Comparison of ENCODE assay signal across 13 cellular contexts in genomic region chr12:3432176-3432742, GRCh38. TPM values are rescaled to one million over a fixed set of nuclear protein-coding genes. Genes with fewer than 3 reads are reported as not detected.
DNase-seq lines count a peak whose midpoint lies in the region; ATAC-seq, FAIRE-seq and TF ChIP-seq lines count a peak whose summit lies in the region.
"Had no signal": no experiment of that assay in that cellular context is flagged by ENCODE, and none has a peak within 500 bp of the region (broad histone marks: within the 10 kb centered on the region; RNA-seq: fewer than 3 reads in every experiment).

No MANE protein-coding gene starts in this region.

- no peaks in the 10 kb centered on the region for H3K36me3 ChIP-seq in Loucy (ENCODE audit: insufficient read depth, low read length)
- H3K36me3 ChIP-seq in MG63 = no peaks in the 10 kb centered on the region

- no peak overlapping the region for H3K9ac ChIP-seq in Loucy (ENCODE audit: low read depth, low read length, poor library complexity, severe bottlenecking)

- POLR2A ChIA-PET in naive thymus-derived CD8-positive, alpha-beta T cell (lab: Charles Lee) = no interaction called here

- no peaks in the 10 kb centered on the region for H3K27me3 ChIP-seq in Loucy (ENCODE audit: insufficient read depth, low read length, poor library complexity, severe bottlenecking)
- no peaks in the 10 kb centered on the region for H3K27me3 ChIP-seq in MG63

- H3K27me3 Mint-ChIP-seq in naive thymus-derived CD8-positive, alpha-beta T cell = peaks cover 7 to 18% (median 11%) of the 10 kb centered on the region in 5 donors
- H3K27me3 Mint-ChIP-seq in stimulated activated memory B cell treated with anti-CD40 and anti-IgM and Interleukin-4, amounts not matched to agents 10 μg/mL and 1 μg/mL and 100 μg/mL, for 72 hours = peaks cover 27% of the 10 kb centered on the region

- FAIRE-seq in RCC 7860 (lab: Jason Lieb, UNC) = no peak

- ATAC-seq in naive thymus-derived CD8-positive, alpha-beta T cell = no peak
- ATAC-seq in GM18907 (IDR thresholded peaks at IDR 0.05; ENCODE audit: unreplicated experiment) = no peak
- no peak for ATAC-seq in stimulated activated memory B cell treated with anti-CD40 and anti-IgM and Interleukin-4, amounts not matched to agents 10 μg/mL and 1 μg/mL and 100 μg/mL, for 72 hours

- H3K4me3 ChIP-seq in Loucy (ENCODE audit: low read length, poor library complexity, severe bottlenecking) (no peak overlapping the region), choroid plexus epithelial cell (ENCODE audit: low read depth, low read length) (no peak overlapping the region), MG63 (no peak overlapping the region)

- H3F3A ChIP-seq in Loucy (ENCODE audit: low read depth) = no peaks in the 10 kb centered on the region

- H3K36me3 Mint-ChIP-seq in naive thymus-derived CD8-positive, alpha-beta T cell = peaks cover 0 to 29% (median 6%) of the 10 kb centered on the region in 3 donors
- H3K36me3 Mint-ChIP-seq in stimulated activated memory B cell treated with anti-CD40 and anti-IgM and Interleukin-4, amounts not matched to agents 10 μg/mL and 1 μg/mL and 100 μg/mL, for 72 hours = no peaks in the 10 kb centered on the region

- H3K9me3 Mint-ChIP-seq in naive thymus-derived CD8-positive, alpha-beta T cell = peaks cover 0 to 30% (median 8%) of the 10 kb centered on the region in 9 donors
- H3K9me3 Mint-ChIP-seq in stimulated activated memory B cell treated with anti-CD40 and anti-IgM and Interleukin-4, amounts not matched to agents 10 μg/mL and 1 μg/mL and 100 μg/mL, for 72 hours = peaks cover 7% of the 10 kb centered on the region

- peak overlapping the region; percentile 27; the same call in 1 of the 2 replicates for H2AFZ ChIP-seq in Loucy (ENCODE audit: low read length)

- H3K79me2 ChIP-seq in Loucy (ENCODE audit: insufficient read depth, low read length) = no peaks in the 10 kb centered on the region

- TF ChIP-seq CTCF in Loucy (conservative IDR thresholded peaks at IDR 0.05; ENCODE audit: low read length) (no peak), choroid plexus epithelial cell (conservative IDR thresholded peaks at IDR 0.05; ENCODE audit: low read depth, low read length) (no peak)

- H3K4me3 Mint-ChIP-seq in naive thymus-derived CD8-positive, alpha-beta T cell = peak overlapping the region in 6 of 10 donors; percentile 19 to 62 (median 45)
- H3K4me3 Mint-ChIP-seq in stimulated activated memory B cell treated with anti-CD40 and anti-IgM and Interleukin-4, amounts not matched to agents 10 μg/mL and 1 μg/mL and 100 μg/mL, for 72 hours = no peak overlapping the region

- no peaks in the 10 kb centered on the region for H3K4me1 ChIP-seq in Loucy (ENCODE audit: insufficient read depth, low read length, poor library complexity, severe bottlenecking)

- H3K9me3 ChIP-seq in Loucy (ENCODE audit: insufficient read depth, low read depth, low read length) (no peaks in the 10 kb centered on the region), MG63 (no peaks in the 10 kb centered on the region)

- no peaks in the 10 kb centered on the region for H3K9me2 ChIP-seq in Loucy (replicated peaks; ENCODE audit: low read depth, low read length)

- no peak overlapping the region for H3K4me2 ChIP-seq in Loucy (ENCODE audit: low read depth, low read length, poor library complexity, severe bottlenecking)

- H3K27ac Mint-ChIP-seq in naive thymus-derived CD8-positive, alpha-beta T cell = peak overlapping the region in 4 of 10 donors; percentile 9 to 45 (median 36)
- H3K27ac Mint-ChIP-seq in stimulated activated memory B cell treated with anti-CD40 and anti-IgM and Interleukin-4, amounts not matched to agents 10 μg/mL and 1 μg/mL and 100 μg/mL, for 72 hours = no peak overlapping the region

- DNase-seq in EL = peak; percentile 7
- DNase-seq in choroid plexus epithelial cell (ENCODE audit: low read depth) = peak; percentile 4
- DNase-seq in naive thymus-derived CD8-positive, alpha-beta T cell = no peak
- DNase-seq in RCC 7860 (ENCODE audit: low spot score) = no peak
- no peak for DNase-seq in MG63
- DNase-seq: activated effector memory CD4-positive, alpha-beta T cell treated with anti-CD3 and anti-CD28 coated beads, Interleukin-2, amount 50 U/mL, for 16 hours; effector CD8-positive, alpha-beta T cell; immature natural killer cell had no signal

- peaks cover 5 to 22% (median 15%) of the 10 kb centered on the region in 4 donors for H3K4me1 Mint-ChIP-seq in naive thymus-derived CD8-positive, alpha-beta T cell
- peaks cover 10% of the 10 kb centered on the region for H3K4me1 Mint-ChIP-seq in stimulated activated memory B cell treated with anti-CD40 and anti-IgM and Interleukin-4, amounts not matched to agents 10 μg/mL and 1 μg/mL and 100 μg/mL, for 72 hours

- H4K20me1 ChIP-seq in Loucy (ENCODE audit: insufficient read depth, low read length, poor library complexity, severe bottlenecking) = no peaks in the 10 kb centered on the region

RNA-seq across cellular contexts. Expression of gene PRMT8, which starts 58.7 kb away (rescaled TPM):
- total RNA-seq in naive thymus-derived CD8-positive, alpha-beta T cell = not detected
- polyA plus RNA-seq in naive thymus-derived CD8-positive, alpha-beta T cell = not detected
- total RNA-seq in MG63 (2014; rRNA removed; shearing (Covaris generic); ENCODE audit: low replicate concordance) = not detected in 2 replicates
- total RNA-seq: posterior vena cava; T-helper 1 cell treated with Interleukin-12 subunit alpha and Interleukin-12 subunit beta and Interleukin-4 antibody, amounts not matched to agents 30 ng/mL and 1 ng/mL, for 36 hours had no signal
- polyA plus RNA-seq: immature natural killer cell had no signal

Comparison
In these comparisons a context has a peak if more than half of its experiments do, and no peak if none do; other contexts are left out.
1. DNase-seq: peak in EL (single experiment) and choroid plexus epithelial cell (single experiment); none in naive thymus-derived CD8-positive, alpha-beta T cell (0 of 10), RCC 7860 (single experiment) and MG63 (single experiment).